In genomic region chr18:29892960-29893558, GRCh38 we compare ENCODE assay signal across 10 cellular contexts.
DNase-seq lines count a peak whose midpoint lies in the region; FAIRE-seq and TF ChIP-seq lines count a peak whose summit lies in the region.
"Had no signal": no experiment of that assay in that cellular context is flagged by ENCODE, and none has a peak within 500 bp of the region (broad histone marks: within the 10 kb centered on the region; RNA-seq: fewer than 3 reads in every experiment).

No MANE protein-coding gene starts in this region.

- TF ChIP-seq EP300 in neural cell (conservative IDR thresholded peaks at IDR 0.05; ENCODE audit: poor library complexity, severe bottlenecking) = no peak

- H3K9ac ChIP-seq in neural cell (ENCODE audit: low read length) = no peak overlapping the region

- H3K4me2 ChIP-seq in neural cell (ENCODE audit: low read length) = no peak overlapping the region

- TF ChIP-seq RAD21 in neural cell (conservative IDR thresholded peaks at IDR 0.05) = no peak

- H3K36me3 ChIP-seq in bronchial epithelial cell (ENCODE audit: control insufficient read depth, insufficient read depth, low read length) (no peaks in the 10 kb centered on the region), neural cell (ENCODE audit: insufficient read depth, low read length) (no peaks in the 10 kb centered on the region), uterus (no peaks in the 10 kb centered on the region)

- H3K4me3 ChIP-seq in bronchial epithelial cell (ENCODE audit: low read depth, low read length) (no peak overlapping the region), neural cell (ENCODE audit: low read length) (no peak overlapping the region), uterus (no peak overlapping the region)

- H3K9me2 ChIP-seq in neural cell (ENCODE audit: insufficient read depth, low read length) = no peaks in the 10 kb centered on the region

- TF ChIP-seq CTCF in LNCAP (IDR thresholded peaks at IDR 0.05) = peak; percentile 77
- peak; percentile 16 for TF ChIP-seq CTCF in bronchial epithelial cell (IDR thresholded peaks at IDR 0.05; ENCODE audit: insufficient read depth, low read length, severe bottlenecking)
- TF ChIP-seq CTCF in neural cell (IDR thresholded peaks at IDR 0.05; ENCODE audit: poor library complexity, severe bottlenecking) = peak; percentile 44
- TF ChIP-seq CTCF in uterus (IDR thresholded peaks at IDR 0.05) = no peak

- H3F3A ChIP-seq in neural cell (ENCODE audit: insufficient read depth, low read length, poor library complexity, severe bottlenecking) = no peaks in the 10 kb centered on the region

- H3K4me1 ChIP-seq in uterus = no peaks in the 10 kb centered on the region

- no peak overlapping the region for H3K27ac ChIP-seq in neural cell (ENCODE audit: low read length)
- no peak overlapping the region for H3K27ac ChIP-seq in uterus

- DNase-seq in NCI-H1105 treated with DMSO at 0.1 percent for 48 hours (lab: John Stamatoyannopoulos, UW) (peak; percentile 34), NCI-H1105 (lab: John Stamatoyannopoulos, UW) (no peak), bronchial epithelial cell (ENCODE audit: low read depth) (peak; percentile 14), SKM-1 (lab: John Stamatoyannopoulos, UW; ENCODE audit: unreplicated experiment) (no peak), activated T-cell treated with anti-CD3 and anti-CD28 coated beads for 4 hours (no peak), uterus (no peak)
- DNase-seq: aorta, small intestine had no signal

- FAIRE-seq in bronchial epithelial cell (lab: Jason Lieb, UNC) = no peak
- FAIRE-seq: small intestine had no signal

- TF ChIP-seq POLR2A in uterus (IDR thresholded peaks at IDR 0.05) = no peak

- H4K20me1 ChIP-seq in neural cell (ENCODE audit: insufficient read depth) = no peaks in the 10 kb centered on the region

- H3K27me3 ChIP-seq in bronchial epithelial cell (ENCODE audit: control insufficient read depth, insufficient read depth, low read length) = no peaks in the 10 kb centered on the region
- no peaks in the 10 kb centered on the region for H3K27me3 ChIP-seq in neural cell (ENCODE audit: insufficient read depth, low read depth, low read length)
- no peaks in the 10 kb centered on the region for H3K27me3 ChIP-seq in uterus

- H3K79me2 ChIP-seq in neural cell (replicated peaks; ENCODE audit: insufficient read depth, low read length) = no peaks in the 10 kb centered on the region

- no peak overlapping the region for H2AFZ ChIP-seq in neural cell (ENCODE audit: low read depth, low read length)

- H3K9me3 ChIP-seq in neural cell (ENCODE audit: low read length) (no peaks in the 10 kb centered on the region), uterus (no peaks in the 10 kb centered on the region)

- intact Hi-C loops in uterus (cut with DNase I; ENCODE audit: low total_unique reads) = no loop called here

TF ChIP-seq in neural cell, 6 proteins besides CTCF, POLR2A, EP300 and RAD21:
- TF ChIP-seq SMC3 (conservative IDR thresholded peaks at IDR 0.05; ENCODE audit: poor library complexity) (no peak), POLR2AphosphoS5 (IDR thresholded peaks at IDR 0.05) (no peak), EZH2 (IDR thresholded peaks at IDR 0.05; ENCODE audit: borderline replicate concordance, insufficient read depth, low read length, poor library complexity, severe bottlenecking) (no peak), TAF1 (IDR thresholded peaks at IDR 0.05; ENCODE audit: low read depth) (no peak)
- TF ChIP-seq, protein P1, sequence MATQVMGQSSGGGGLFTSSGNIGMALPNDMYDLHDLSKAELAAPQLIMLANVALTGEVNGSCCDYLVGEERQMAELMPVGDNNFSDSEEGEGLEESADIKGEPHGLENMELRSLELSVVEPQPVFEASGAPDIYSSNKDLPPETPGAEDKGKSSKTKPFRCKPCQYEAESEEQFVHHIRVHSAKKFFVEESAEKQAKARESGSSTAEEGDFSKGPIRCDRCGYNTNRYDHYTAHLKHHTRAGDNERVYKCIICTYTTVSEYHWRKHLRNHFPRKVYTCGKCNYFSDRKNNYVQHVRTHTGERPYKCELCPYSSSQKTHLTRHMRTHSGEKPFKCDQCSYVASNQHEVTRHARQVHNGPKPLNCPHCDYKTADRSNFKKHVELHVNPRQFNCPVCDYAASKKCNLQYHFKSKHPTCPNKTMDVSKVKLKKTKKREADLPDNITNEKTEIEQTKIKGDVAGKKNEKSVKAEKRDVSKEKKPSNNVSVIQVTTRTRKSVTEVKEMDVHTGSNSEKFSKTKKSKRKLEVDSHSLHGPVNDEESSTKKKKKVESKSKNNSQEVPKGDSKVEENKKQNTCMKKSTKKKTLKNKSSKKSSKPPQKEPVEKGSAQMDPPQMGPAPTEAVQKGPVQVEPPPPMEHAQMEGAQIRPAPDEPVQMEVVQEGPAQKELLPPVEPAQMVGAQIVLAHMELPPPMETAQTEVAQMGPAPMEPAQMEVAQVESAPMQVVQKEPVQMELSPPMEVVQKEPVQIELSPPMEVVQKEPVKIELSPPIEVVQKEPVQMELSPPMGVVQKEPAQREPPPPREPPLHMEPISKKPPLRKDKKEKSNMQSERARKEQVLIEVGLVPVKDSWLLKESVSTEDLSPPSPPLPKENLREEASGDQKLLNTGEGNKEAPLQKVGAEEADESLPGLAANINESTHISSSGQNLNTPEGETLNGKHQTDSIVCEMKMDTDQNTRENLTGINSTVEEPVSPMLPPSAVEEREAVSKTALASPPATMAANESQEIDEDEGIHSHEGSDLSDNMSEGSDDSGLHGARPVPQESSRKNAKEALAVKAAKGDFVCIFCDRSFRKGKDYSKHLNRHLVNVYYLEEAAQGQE (IDR thresholded peaks at IDR 0.05; ENCODE audit: borderline replicate concordance) = no peak

Comparison
In these comparisons a context has a peak if more than half of its experiments do, and no peak if none do; other contexts are left out.
1. DNase-seq: peak in NCI-H1105 treated with DMSO at 0.1 percent for 48 hours (single experiment) and bronchial epithelial cell (single experiment); none in NCI-H1105 (single experiment), SKM-1 (single experiment), activated T-cell treated with anti-CD3 and anti-CD28 coated beads for 4 hours (single experiment) and uterus (0 of 2).
2. CTCF ChIP-seq: peak in LNCAP (single experiment), bronchial epithelial cell (single experiment) and neural cell (single experiment); none in uterus (0 of 4).